ENCODE assay signal across 11 cellular contexts in the genomic region with DNA sequence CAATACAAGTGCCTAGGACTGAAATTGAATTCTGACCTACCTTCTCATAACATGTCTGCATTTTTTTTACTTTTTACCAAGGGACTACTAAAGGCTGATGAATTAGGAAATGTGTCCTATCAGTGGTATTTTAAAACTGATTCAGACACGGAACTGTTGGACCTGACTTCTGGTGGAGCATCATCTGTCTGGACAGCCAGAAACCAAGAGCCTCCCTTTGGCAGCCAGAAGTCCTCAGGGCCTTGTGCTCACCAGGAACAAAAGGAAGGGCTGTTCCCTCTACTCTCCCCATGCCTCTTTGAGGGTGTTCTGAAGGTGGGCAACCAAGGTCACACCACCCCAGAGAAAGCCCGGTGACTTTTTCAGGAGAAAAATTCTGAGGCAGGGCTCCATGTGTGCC.
DNase-seq lines count a peak whose midpoint lies in the region; ATAC-seq and TF ChIP-seq lines count a peak whose summit lies in the region.
"Had no signal": no experiment of that assay in that cellular context is flagged by ENCODE, and none has a peak within 500 bp of the region (broad histone marks: within the 10 kb centered on the region; RNA-seq: fewer than 3 reads in every experiment).

No MANE protein-coding gene starts in this region.

- ATAC-seq in esophagus mucosa (peak; percentile 9), HG02623 (IDR thresholded peaks at IDR 0.05; ENCODE audit: unreplicated experiment) (no peak), HG03469 (IDR thresholded peaks at IDR 0.05; ENCODE audit: unreplicated experiment) (no peak), HG02981 (IDR thresholded peaks at IDR 0.05; ENCODE audit: unreplicated experiment) (no peak)

- DNase-seq in RWPE1 (ENCODE audit: low spot score) (no peak), tibial nerve (ENCODE audit: low spot score in 2 of 2) (no peak), activated gamma-delta T cell treated with Interleukin-2 at 50 U/mL for 16 hours (no peak)
- DNase-seq: activated CD8-positive, alpha-beta memory T cell treated with anti-CD3 and anti-CD28 coated beads for 24 hours; NCI-H2029; NCI-H748 treated with DMSO at 0.1 percent for 48 hours had no signal

- H3K36me3 ChIP-seq in muscle layer of colon (ENCODE audit: insufficient read depth, low read length) = no peaks in the 10 kb centered on the region
- no peaks in the 10 kb centered on the region for H3K36me3 ChIP-seq in tibial nerve

- no peak overlapping the region for H3K9ac ChIP-seq in muscle layer of colon (ENCODE audit: low read length)

- H3K4me3 ChIP-seq in muscle layer of colon (ENCODE audit: low read depth in 1 of 2, low read length in 2 of 2) = no peak overlapping the region
- no peak overlapping the region for H3K4me3 ChIP-seq in tibial nerve

- CTCF ChIA-PET in RWPE1 (lab: Yijun Ruan, JAX) = no interaction called here

- H3K9me3 ChIP-seq in muscle layer of colon (ENCODE audit: low read length) (no peaks in the 10 kb centered on the region), tibial nerve (no peaks in the 10 kb centered on the region)

- H3K27me3 ChIP-seq in muscle layer of colon (ENCODE audit: control insufficient read depth in 1 of 2, insufficient read depth in 2 of 2, low read length in 2 of 2) (no peaks in the 10 kb centered on the region), tibial nerve (no peaks in the 10 kb centered on the region)

- H3K4me1 ChIP-seq in muscle layer of colon (ENCODE audit: insufficient read depth, low read length) = peaks cover 77% of the 10 kb centered on the region
- H3K4me1 ChIP-seq in tibial nerve = peaks cover 0 to 74% (median 26%) of the 10 kb centered on the region in 4 donors

- TF ChIP-seq CTCF in RWPE1 (conservative IDR thresholded peaks at IDR 0.05; ENCODE audit: low read depth) = no peak
- TF ChIP-seq CTCF in tibial nerve (IDR thresholded peaks at IDR 0.05) = no peak

- 64 to 76% methylated on average over 2 of the region's 2 CpGs for WGBS in tibial nerve, 2 donors

- no peak for TF ChIP-seq EP300 in tibial nerve (IDR thresholded peaks at IDR 0.05)

- TF ChIP-seq POLR2A in tibial nerve (IDR thresholded peaks at IDR 0.05) = no peak

- H3K27ac ChIP-seq in RWPE1 (peak overlapping the region; percentile 83), muscle layer of colon (ENCODE audit: low read depth, low read length) (peak overlapping the region; percentile 86), tibial nerve (peak overlapping the region in 3 of 4 donors; percentile 6 to 92 (median 78))

- POLR2A ChIA-PET in RWPE1 (lab: Yijun Ruan, JAX; ENCODE audit: low non-redundant PET) = no interaction called here
